Comparison of ENCODE assay signal across 1 cellular context in the genomic region with DNA sequence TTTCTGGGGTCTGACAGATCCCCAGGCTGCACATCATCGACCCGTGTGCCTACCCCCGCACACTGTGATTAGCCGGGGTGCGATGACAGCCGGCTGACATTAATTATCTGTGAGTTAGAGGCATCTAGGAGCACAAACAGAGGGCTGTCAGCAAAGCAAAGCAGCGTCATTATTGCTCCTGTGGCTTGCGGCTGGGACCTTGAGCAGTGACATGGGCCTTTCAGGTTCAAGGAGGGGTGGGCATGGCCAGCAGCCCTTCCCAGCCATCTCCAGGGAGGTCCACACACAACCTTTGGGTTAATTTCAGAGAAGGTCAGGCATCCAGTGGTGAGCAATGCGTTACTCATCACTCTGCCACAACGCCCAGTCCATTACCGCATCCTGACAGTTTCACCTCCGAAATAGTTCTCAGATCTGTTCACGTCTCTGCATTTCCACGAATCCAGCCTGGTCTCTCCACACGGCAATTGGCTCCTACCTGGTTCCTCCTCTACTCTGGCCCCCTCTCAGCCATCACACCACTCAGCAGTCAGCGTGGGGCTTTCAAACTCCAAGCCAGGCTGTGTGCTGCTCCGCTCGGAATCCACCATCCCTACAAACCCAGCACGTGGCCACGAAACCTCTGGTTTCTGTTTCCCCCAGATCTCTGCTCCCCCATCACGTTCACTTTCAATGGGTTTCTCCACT.
TF ChIP-seq lines count a peak whose summit lies in the region.

No MANE protein-coding gene starts in this region.

TF ChIP-seq in K562, 482 proteins besides CTCF, POLR2A, EP300 and RAD21 (continued from another document and continues in another):
- TF ChIP-seq NBN (IDR thresholded peaks at IDR 0.05; ENCODE audit: low read depth) = no peak
- TF ChIP-seq, protein P1, sequence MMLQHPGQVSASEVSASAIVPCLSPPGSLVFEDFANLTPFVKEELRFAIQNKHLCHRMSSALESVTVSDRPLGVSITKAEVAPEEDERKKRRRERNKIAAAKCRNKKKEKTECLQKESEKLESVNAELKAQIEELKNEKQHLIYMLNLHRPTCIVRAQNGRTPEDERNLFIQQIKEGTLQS (IDR thresholded peaks at IDR 0.05) = peak; percentile 79
- TF ChIP-seq, protein P1 (CRISPR knock-in tag; conservative IDR thresholded peaks at IDR 0.05) = no peak
- TF ChIP-seq KLF16 (IDR thresholded peaks at IDR 0.05) = no peak
- TF ChIP-seq ZNF224 (CRISPR knock-in tag; IDR thresholded peaks at IDR 0.05) = no peak
- TF ChIP-seq TCF7L2 (IDR thresholded peaks at IDR 0.05; ENCODE audit: low read depth, low read length) = no peak
- TF ChIP-seq THRA (IDR thresholded peaks at IDR 0.05) = no peak
- TF ChIP-seq ZBTB17 (CRISPR knock-in tag; IDR thresholded peaks at IDR 0.05) = no peak
- TF ChIP-seq NFXL1 (CRISPR knock-in tag; IDR thresholded peaks at IDR 0.05) = no peak
- no peak for TF ChIP-seq KDM5B (IDR thresholded peaks at IDR 0.05; ENCODE audit: insufficient replicate concordance, low read depth, low read length)
- peak; percentile 30; the same call in 1 of the 2 replicates for TF ChIP-seq VEZF1 (CRISPR knock-in tag; IDR thresholded peaks at IDR 0.05)
- TF ChIP-seq, protein P2, sequence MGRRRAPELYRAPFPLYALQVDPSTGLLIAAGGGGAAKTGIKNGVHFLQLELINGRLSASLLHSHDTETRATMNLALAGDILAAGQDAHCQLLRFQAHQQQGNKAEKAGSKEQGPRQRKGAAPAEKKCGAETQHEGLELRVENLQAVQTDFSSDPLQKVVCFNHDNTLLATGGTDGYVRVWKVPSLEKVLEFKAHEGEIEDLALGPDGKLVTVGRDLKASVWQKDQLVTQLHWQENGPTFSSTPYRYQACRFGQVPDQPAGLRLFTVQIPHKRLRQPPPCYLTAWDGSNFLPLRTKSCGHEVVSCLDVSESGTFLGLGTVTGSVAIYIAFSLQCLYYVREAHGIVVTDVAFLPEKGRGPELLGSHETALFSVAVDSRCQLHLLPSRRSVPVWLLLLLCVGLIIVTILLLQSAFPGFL (CRISPR knock-in tag; IDR thresholded peaks at IDR 0.05) = no peak
- TF ChIP-seq MNT (conservative IDR thresholded peaks at IDR 0.05) = peak; percentile 31 to 68; a peak in 2 of 4 replicates
- TF ChIP-seq NCOA1 (IDR thresholded peaks at IDR 0.05; ENCODE audit: low read depth) = no peak
- TF ChIP-seq TCF3 (CRISPR knock-in tag; IDR thresholded peaks at IDR 0.05) = peak; percentile 32; the same call in 1 of the 2 replicates
- TF ChIP-seq BDP1 (IDR thresholded peaks at IDR 0.05; ENCODE audit: insufficient read depth, insufficient read length) = no peak
- no peak for TF ChIP-seq PHTF2 (CRISPR knock-in tag; IDR thresholded peaks at IDR 0.05)
- TF ChIP-seq KLF10 (CRISPR knock-in tag; IDR thresholded peaks at IDR 0.05) = no peak
- TF ChIP-seq CTBP1 (IDR thresholded peaks at IDR 0.05; ENCODE audit: borderline replicate concordance) = peak; percentile 40; the same call in 1 of the 2 replicates
- TF ChIP-seq KLF1 (tag; IDR thresholded peaks at IDR 0.05) = no peak
- TF ChIP-seq ETV1 (tag; conservative IDR thresholded peaks at IDR 0.05; ENCODE audit: low read depth) = no peak
- TF ChIP-seq ZNF57 (CRISPR knock-in tag; IDR thresholded peaks at IDR 0.05) = no peak
- no peak for TF ChIP-seq HES1 (IDR thresholded peaks at IDR 0.05; ENCODE audit: low read depth)
- no peak for TF ChIP-seq CREB3L1 (IDR thresholded peaks at IDR 0.05; ENCODE audit: borderline replicate concordance, low read depth)
- no peak for TF ChIP-seq ZNF584 (CRISPR knock-in tag; IDR thresholded peaks at IDR 0.05; ENCODE audit: low read depth)
- no peak for TF ChIP-seq EHMT2 (IDR thresholded peaks at IDR 0.05)
- no peak for TF ChIP-seq ZBTB5 (IDR thresholded peaks at IDR 0.05)
- TF ChIP-seq EGR1 (conservative IDR thresholded peaks at IDR 0.05) = 0 out of 2 replicates have a peak, but pooled peaks have one; percentile 16
- peak; percentile 82 for TF ChIP-seq MEIS2 (IDR thresholded peaks at IDR 0.05; ENCODE audit: partially characterized antibody)
- TF ChIP-seq SMARCE1 (IDR thresholded peaks at IDR 0.05) = peak; percentile 56; the same call in 1 of the 2 replicates
- no peak for TF ChIP-seq ZNF140 (CRISPR knock-in tag; IDR thresholded peaks at IDR 0.05)
- no peak for TF ChIP-seq NELFE (IDR thresholded peaks at IDR 0.05; ENCODE audit: insufficient read depth, insufficient read length)
- TF ChIP-seq CXXC5 (CRISPR knock-in tag; IDR thresholded peaks at IDR 0.05) = no peak
- no peak for TF ChIP-seq HCFC1 (IDR thresholded peaks at IDR 0.05; ENCODE audit: low read depth, low read length)
- TF ChIP-seq, protein P3, sequence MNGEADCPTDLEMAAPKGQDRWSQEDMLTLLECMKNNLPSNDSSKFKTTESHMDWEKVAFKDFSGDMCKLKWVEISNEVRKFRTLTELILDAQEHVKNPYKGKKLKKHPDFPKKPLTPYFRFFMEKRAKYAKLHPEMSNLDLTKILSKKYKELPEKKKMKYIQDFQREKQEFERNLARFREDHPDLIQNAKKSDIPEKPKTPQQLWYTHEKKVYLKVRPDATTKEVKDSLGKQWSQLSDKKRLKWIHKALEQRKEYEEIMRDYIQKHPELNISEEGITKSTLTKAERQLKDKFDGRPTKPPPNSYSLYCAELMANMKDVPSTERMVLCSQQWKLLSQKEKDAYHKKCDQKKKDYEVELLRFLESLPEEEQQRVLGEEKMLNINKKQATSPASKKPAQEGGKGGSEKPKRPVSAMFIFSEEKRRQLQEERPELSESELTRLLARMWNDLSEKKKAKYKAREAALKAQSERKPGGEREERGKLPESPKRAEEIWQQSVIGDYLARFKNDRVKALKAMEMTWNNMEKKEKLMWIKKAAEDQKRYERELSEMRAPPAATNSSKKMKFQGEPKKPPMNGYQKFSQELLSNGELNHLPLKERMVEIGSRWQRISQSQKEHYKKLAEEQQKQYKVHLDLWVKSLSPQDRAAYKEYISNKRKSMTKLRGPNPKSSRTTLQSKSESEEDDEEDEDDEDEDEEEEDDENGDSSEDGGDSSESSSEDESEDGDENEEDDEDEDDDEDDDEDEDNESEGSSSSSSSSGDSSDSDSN (IDR thresholded peaks at IDR 0.05; ENCODE audit: borderline replicate concordance in 1 of 2, low read depth in 2 of 2, low read length in 2 of 2) = no peak
- TF ChIP-seq MTA2 (IDR thresholded peaks at IDR 0.05; ENCODE audit: low read depth) = no peak
- TF ChIP-seq HNRNPL (IDR thresholded peaks at IDR 0.05; ENCODE audit: low read depth, low read length) = no peak
- no peak for TF ChIP-seq NR2C2 (CRISPR knock-in tag; IDR thresholded peaks at IDR 0.05)
- TF ChIP-seq NR2C2 (tag; IDR thresholded peaks at IDR 0.05) = peak; percentile 59; the same call in 1 of the 2 replicates
- no peak for TF ChIP-seq EZH2 (IDR thresholded peaks at IDR 0.05; ENCODE audit: borderline replicate concordance, low read depth, low read length)
- TF ChIP-seq EP400 (IDR thresholded peaks at IDR 0.05) = peak; percentile 33; the same call in 1 of the 2 replicates
- peak; percentile 9 to 67; a peak in 2 of 4 replicates for TF ChIP-seq KDM1A (IDR thresholded peaks at IDR 0.05)
- TF ChIP-seq, protein P4, sequence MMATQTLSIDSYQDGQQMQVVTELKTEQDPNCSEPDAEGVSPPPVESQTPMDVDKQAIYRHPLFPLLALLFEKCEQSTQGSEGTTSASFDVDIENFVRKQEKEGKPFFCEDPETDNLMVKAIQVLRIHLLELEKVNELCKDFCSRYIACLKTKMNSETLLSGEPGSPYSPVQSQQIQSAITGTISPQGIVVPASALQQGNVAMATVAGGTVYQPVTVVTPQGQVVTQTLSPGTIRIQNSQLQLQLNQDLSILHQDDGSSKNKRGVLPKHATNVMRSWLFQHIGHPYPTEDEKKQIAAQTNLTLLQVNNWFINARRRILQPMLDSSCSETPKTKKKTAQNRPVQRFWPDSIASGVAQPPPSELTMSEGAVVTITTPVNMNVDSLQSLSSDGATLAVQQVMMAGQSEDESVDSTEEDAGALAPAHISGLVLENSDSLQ (IDR thresholded peaks at IDR 0.05) = peak; percentile 42
- no peak; the same call in 1 of the 2 replicates for TF ChIP-seq ETV5 (CRISPR knock-in tag; IDR thresholded peaks at IDR 0.05; ENCODE audit: low read depth)
- TF ChIP-seq, protein P5, sequence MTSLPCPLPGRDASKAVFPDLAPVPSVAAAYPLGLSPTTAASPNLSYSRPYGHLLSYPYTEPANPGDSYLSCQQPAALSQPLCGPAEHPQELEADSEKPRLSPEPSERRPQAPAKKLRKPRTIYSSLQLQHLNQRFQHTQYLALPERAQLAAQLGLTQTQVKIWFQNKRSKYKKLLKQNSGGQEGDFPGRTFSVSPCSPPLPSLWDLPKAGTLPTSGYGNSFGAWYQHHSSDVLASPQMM (CRISPR knock-in tag; IDR thresholded peaks at IDR 0.05) = no peak
- TF ChIP-seq ZNF175 (CRISPR knock-in tag; IDR thresholded peaks at IDR 0.05; ENCODE audit: low read depth) = no peak
- no peak for TF ChIP-seq E2F6 (IDR thresholded peaks at IDR 0.05; ENCODE audit: borderline replicate concordance in 1 of 2, extremely low read depth in 1 of 2, insufficient read depth in 1 of 2, insufficient read length in 1 of 2, low read depth in 1 of 2, low read length in 1 of 2, poor library complexity in 1 of 2, severe bottlenecking in 1 of 2)
- peak; percentile 44; the same call in 1 of the 2 replicates for TF ChIP-seq SMARCA4 (IDR thresholded peaks at IDR 0.05)
- TF ChIP-seq SIN3A (IDR thresholded peaks at IDR 0.05; ENCODE audit: borderline replicate concordance in 2 of 2, control insufficient read depth in 1 of 2, low read depth in 2 of 2, low read length in 2 of 2) = no peak
- no peak for TF ChIP-seq KDM4B (IDR thresholded peaks at IDR 0.05; ENCODE audit: borderline replicate concordance in 2 of 2, low read depth in 1 of 2)
